Comparison of ENCODE assay signal across 23 cellular contexts in the genomic region with DNA sequence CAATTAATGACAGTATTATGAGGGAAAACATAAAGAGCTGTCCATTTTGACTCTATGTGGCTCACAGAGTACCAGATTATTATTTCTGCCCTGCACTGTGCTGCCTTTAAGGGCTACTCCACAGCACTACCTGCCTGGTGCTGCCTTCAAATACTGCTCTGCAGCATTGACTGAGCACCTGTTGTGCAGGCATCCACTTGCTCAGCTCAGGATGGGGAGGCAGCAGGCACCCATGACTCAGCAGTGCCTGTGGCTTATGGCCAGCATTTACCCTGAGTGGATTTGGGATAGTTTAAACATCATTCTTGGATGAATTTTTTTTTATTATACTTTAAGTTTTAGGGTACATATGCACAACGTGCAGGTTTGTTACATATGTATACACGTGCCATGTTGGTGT. TPM values are rescaled to one million over a fixed set of nuclear protein-coding genes. Genes with fewer than 3 reads are reported as not detected.
DNase-seq lines count a peak whose midpoint lies in the region; ATAC-seq, FAIRE-seq and TF ChIP-seq lines count a peak whose summit lies in the region.
"Had no signal": no experiment of that assay in that cellular context is flagged by ENCODE, and none has a peak within 500 bp of the region (broad histone marks: within the 10 kb centered on the region; RNA-seq: fewer than 3 reads in every experiment).

No MANE protein-coding gene starts in this region.

- TF ChIP-seq CTCF in IMR-90 (conservative IDR thresholded peaks at IDR 0.05; ENCODE audit: low read depth, low read length) (no peak), K562 (IDR thresholded peaks at IDR 0.05 in 2 of 3, conservative IDR thresholded peaks at IDR 0.05 in 1 of 3; ENCODE audit: insufficient read depth in 2 of 3, low read depth in 1 of 3, low read length in 3 of 3) (no peak), keratinocyte (optimal IDR thresholded peaks at IDR 0.05 in 1 of 3, IDR thresholded peaks at IDR 0.05 in 1 of 3, conservative IDR thresholded peaks at IDR 0.05 in 1 of 3; ENCODE audit: extremely low read depth in 1 of 3, insufficient read depth in 2 of 3, low read length in 3 of 3) (no peak), ovary (IDR thresholded peaks at IDR 0.05) (no peak)

- H3K4me1 ChIP-seq in IMR-90 (ENCODE audit: control insufficient read depth, insufficient read depth, low read length) (no peaks in the 10 kb centered on the region), K562 (replicated peaks in 1 of 2; ENCODE audit: control insufficient read depth in 2 of 2, insufficient read depth in 2 of 2, low read length in 2 of 2) (no peaks in the 10 kb centered on the region; a peak in 1 of 5 replicates), keratinocyte (ENCODE audit: control insufficient read depth, extremely low read depth, insufficient read depth, low read length) (peaks cover 47% of the 10 kb centered on the region), ovary (ENCODE audit: insufficient read depth) (no peaks in the 10 kb centered on the region)
- H3K4me1 ChIP-seq: BLaER1 had no signal

- H3K79me1 ChIP-seq in IMR-90 (ENCODE audit: low read depth in 1 of 2, low read length in 2 of 2): no peaks in the 10 kb centered on the region

- H3K4me2 ChIP-seq in IMR-90 (ENCODE audit: low read depth, low read length) (no peak overlapping the region), K562 (ENCODE audit: insufficient read depth, low read length) (no peak overlapping the region), keratinocyte (ENCODE audit: control insufficient read depth, extremely low read depth, insufficient read depth, low read depth, low read length) (no peak overlapping the region)
- H3K4me2 ChIP-seq: BLaER1 had no signal

- no peak overlapping the region for H4K5ac ChIP-seq in IMR-90 (ENCODE audit: low read depth, low read length)

- peak; percentile 46 for DNase-seq in AG08396 (ENCODE audit: low spot score)
- no peak for DNase-seq in IMR-90
- DNase-seq in K562 (ENCODE audit: extremely low read depth in 1 of 4, low spot score in 3 of 4): no peak
- DNase-seq in keratinocyte (ENCODE audit: low read depth, low spot score): no peak
- DNase-seq in germinal center (ENCODE audit: low spot score): no peak
- DNase-seq in ovary: no peak
- DNase-seq: CD8-positive, alpha-beta T cell; H7; KBM-7; NCI-H1048; NCI-H1436 treated with DMSO at 0.1 percent for 48 hours; NCI-H2029 treated with DMSO at 0.1 percent for 48 hours; NCI-H2171 treated with DMSO at 0.1 percent for 48 hours; NCI-H82 had no signal

- H3K23ac ChIP-seq in IMR-90 (ENCODE audit: low read depth, low read length): no peak overlapping the region

- H3K18ac ChIP-seq in IMR-90 (ENCODE audit: low read depth, low read length): no peak overlapping the region

- POLR2A ChIA-PET in IMR-90 (lab: Charles Lee; ENCODE audit: unreplicated experiment): no interaction called here
- POLR2A ChIA-PET in K562 (lab: Yijun Ruan, JAX): no interaction called here

- no peak overlapping the region for H2AK5ac ChIP-seq in IMR-90 (ENCODE audit: low read depth, low read length)

- no peak overlapping the region for H3K27ac ChIP-seq in IMR-90 (ENCODE audit: insufficient read depth, low read length)
- H3K27ac ChIP-seq in K562 (ENCODE audit: extremely low read depth, low read depth, low read length): no peak overlapping the region
- H3K27ac ChIP-seq in keratinocyte (ENCODE audit: control insufficient read depth, insufficient read depth, low read length): no peak overlapping the region
- H3K27ac ChIP-seq in ovary: no peak overlapping the region
- H3K27ac ChIP-seq: BLaER1, HL-60 had no signal

- H3K4me3 ChIP-seq in IMR-90 (ENCODE audit: insufficient read depth, low read depth, low read length) (no peak overlapping the region), K562 (no peak overlapping the region), keratinocyte (ENCODE audit: control insufficient read depth in 2 of 3, extremely low read depth in 1 of 3, insufficient read depth in 2 of 3, low read depth in 1 of 3, low read length in 3 of 3) (no peak overlapping the region), ovary (no peak overlapping the region)
- H3K4me3 ChIP-seq: BLaER1 had no signal

- no peak overlapping the region for H2AK9ac ChIP-seq in IMR-90 (replicated peaks; ENCODE audit: low read depth, low read length, poor library complexity)

- dilution Hi-C loops in IMR-90 (cut with HindIII; ENCODE audit: low sequenced_read_pairs, unreplicated experiment): no loop called here
- dilution Hi-C loops in keratinocyte (cut with MboI; ENCODE audit: extremely low pct_ligation_motif_present, low sequenced_read_pairs): no loop called here

- WGBS in IMR-90 (ENCODE audit: extremely low coverage in 2 of 2, insufficient read length in 1 of 2), 2 experiments: no CpG with 5 or more reads among the region's 2 CpGs
- WGBS in K562 (ENCODE audit: insufficient coverage, low coverage, missing lambda C conversion rate): 0% methylated on average over 1 of the region's 2 CpGs
- WGBS in ovary, 3 donors: 69 to 85% (median 77%) methylated on average over 2 of the region's 2 CpGs

- BruUV-seq in IMR-90 (replicated peaks; lab: Mats Ljungman, UMichigan) (no TSS peak), K562 (replicated peaks; lab: Mats Ljungman, UMichigan) (no TSS peak)

- H3K79me2 ChIP-seq in K562 (ENCODE audit: control insufficient read depth, insufficient read depth, low read length) (no peaks in the 10 kb centered on the region), keratinocyte (ENCODE audit: control insufficient read depth, insufficient read depth, low read length) (no peaks in the 10 kb centered on the region)

- TF ChIP-seq RAD21 in IMR-90 (IDR thresholded peaks at IDR 0.05; ENCODE audit: low read length) (no peak), K562 (CRISPR knock-in tag; conservative IDR thresholded peaks at IDR 0.05 in 1 of 2, IDR thresholded peaks at IDR 0.05 in 1 of 2) (no peak)

- H4K20me1 ChIP-seq in IMR-90 (ENCODE audit: insufficient read depth, low read length): no peaks in the 10 kb centered on the region
- peaks cover 3% of the 10 kb centered on the region; the same call in 1 of the 2 replicates for H4K20me1 ChIP-seq in K562 (replicated peaks; ENCODE audit: control insufficient read depth, insufficient read depth, low read length)
- no peaks in the 10 kb centered on the region for H4K20me1 ChIP-seq in keratinocyte (ENCODE audit: control insufficient read depth, extremely low read depth, insufficient read depth, low read length)
- H4K20me1 ChIP-seq: BLaER1 had no signal

- H3K27me3 ChIP-seq in IMR-90 (ENCODE audit: control insufficient read depth, insufficient read depth, low read length): no peaks in the 10 kb centered on the region
- peaks cover 0 to 19% of the 10 kb centered on the region in 2 experiments; a peak in 2 of 5 replicates for H3K27me3 ChIP-seq in K562 (ENCODE audit: control insufficient read depth in 2 of 2, insufficient read depth in 2 of 2, low read length in 2 of 2)
- H3K27me3 ChIP-seq in keratinocyte (ENCODE audit: control insufficient read depth, extremely low read depth, insufficient read depth, low read length): no peaks in the 10 kb centered on the region
- no peaks in the 10 kb centered on the region for H3K27me3 ChIP-seq in ovary
- H3K27me3 ChIP-seq: BLaER1 had no signal

- intact Hi-C loops in IMR-90 (cut with micrococcal nuclease): no loop called here
- intact Hi-C loops in K562 (cut with micrococcal nuclease): no loop called here
- intact Hi-C loops in ovary (cut with DNase I): loop anchor here in 1 of 4 donors (1.0 kb wide), 1 partner anchor 22 kb away; no protein-coding TSS in a partner anchor

- no peak overlapping the region for H3K14ac ChIP-seq in IMR-90 (replicated peaks; ENCODE audit: low read depth, low read length)

- no peak overlapping the region for H2BK15ac ChIP-seq in IMR-90 (ENCODE audit: low read depth, low read length)

- H3K9me3 ChIP-seq in IMR-90 (ENCODE audit: control insufficient read depth, insufficient read depth, low read length) (no peaks in the 10 kb centered on the region; the same call in 1 of the 2 replicates), K562 (replicated peaks; ENCODE audit: control insufficient read depth, insufficient read depth, low read depth, low read length) (no peaks in the 10 kb centered on the region), keratinocyte (ENCODE audit: control insufficient read depth, low read depth, low read length) (no peaks in the 10 kb centered on the region), ovary (no peaks in the 10 kb centered on the region)
- H3K9me3 ChIP-seq: BLaER1 had no signal

- ATAC-seq in IMR-90 (ENCODE audit: low read depth) (no peak), K562 (no peak), HG02973 (IDR thresholded peaks at IDR 0.05; ENCODE audit: unreplicated experiment) (no peak), GM18873 (IDR thresholded peaks at IDR 0.05; ENCODE audit: low FRiP score, unreplicated experiment) (no peak)
- ATAC-seq: CD8-positive, alpha-beta T cell; Right ventricle myocardium inferior had no signal

- H3K9ac ChIP-seq in IMR-90 (ENCODE audit: low read depth, low read length) (no peak overlapping the region), K562 (ENCODE audit: insufficient read depth in 1 of 2, low read depth in 2 of 2, low read length in 2 of 2) (no peak overlapping the region), keratinocyte (ENCODE audit: control insufficient read depth, extremely low read depth, insufficient read depth, low read length) (no peak overlapping the region)
- H3K9ac ChIP-seq: BLaER1 had no signal

- no peak overlapping the region for H2BK20ac ChIP-seq in IMR-90 (ENCODE audit: low read depth, low read length)

- CTCF ChIA-PET in IMR-90 (lab: Yijun Ruan, JAX) (no interaction called here), K562 (lab: Yijun Ruan, JAX; ENCODE audit: low intra/inter-chr PET ratio) (no interaction called here)

- no peak overlapping the region for H4K8ac ChIP-seq in IMR-90 (ENCODE audit: low read depth in 2 of 2, low read length in 2 of 2)

- no peak for TF ChIP-seq EP300 in K562 (IDR thresholded peaks at IDR 0.05; ENCODE audit: low read length)
- no peak for TF ChIP-seq EP300 in ovary (IDR thresholded peaks at IDR 0.05)

- no peak overlapping the region for H3K56ac ChIP-seq in IMR-90 (ENCODE audit: extremely low read depth, insufficient read depth, low read length)

- in situ Hi-C loops in IMR-90 (cut with MboI; ENCODE audit: low sequenced_read_pairs) (no loop called here), K562 (cut with MboI) (no loop called here)

- FAIRE-seq in K562 (lab: Jason Lieb, UNC) (no peak), keratinocyte (lab: Jason Lieb, UNC) (peak; percentile 92)
- FAIRE-seq: GM12892, GM19239 had no signal

- H2AFZ ChIP-seq in IMR-90 (replicated peaks; ENCODE audit: low read length, poor library complexity) (no peak overlapping the region), K562 (ENCODE audit: low read depth, low read length) (no peak overlapping the region), keratinocyte (ENCODE audit: control insufficient read depth, low read length) (no peak overlapping the region)

- no peak overlapping the region for H2BK5ac ChIP-seq in IMR-90 (ENCODE audit: low read depth, low read length, poor library complexity, severe bottlenecking)

- no peak overlapping the region for H3K4ac ChIP-seq in IMR-90 (ENCODE audit: low read depth, low read length)

- H3K9me1 ChIP-seq in IMR-90 (ENCODE audit: insufficient read depth, low read length) (no peaks in the 10 kb centered on the region), K562 (ENCODE audit: control insufficient read depth, insufficient read depth, low read length) (no peaks in the 10 kb centered on the region), keratinocyte (ENCODE audit: control insufficient read depth, extremely low read depth, insufficient read depth, low read length) (peaks cover 3% of the 10 kb centered on the region)

- TF ChIP-seq POLR2A in IMR-90 (IDR thresholded peaks at IDR 0.05; ENCODE audit: low read depth, low read length) (no peak), K562 (conservative IDR thresholded peaks at IDR 0.05) (no peak), ovary (IDR thresholded peaks at IDR 0.05) (no peak)

- H3K36me3 ChIP-seq in IMR-90 (ENCODE audit: control insufficient read depth, insufficient read depth, low read length) (no peaks in the 10 kb centered on the region), K562 (ENCODE audit: control insufficient read depth, insufficient read depth, low read length) (no peaks in the 10 kb centered on the region), keratinocyte (ENCODE audit: control insufficient read depth in 2 of 2, extremely low read depth in 1 of 2, insufficient read depth in 2 of 2, low read length in 2 of 2) (peaks cover 0 to 1% of the 10 kb centered on the region in 2 experiments), ovary (no peaks in the 10 kb centered on the region)
- H3K36me3 ChIP-seq: BLaER1 had no signal

- H4K91ac ChIP-seq in IMR-90 (ENCODE audit: insufficient read depth, low read depth, low read length): no peak overlapping the region

- no peak overlapping the region for H2BK120ac ChIP-seq in IMR-90 (ENCODE audit: low read depth, low read length)

RNA-seq across cellular contexts. Expression of gene KPRP, which starts 1.0 kb away (rescaled TPM):
- total RNA-seq in IMR-90 (2012; rRNA removed): not detected in 2 replicates
- polyA plus RNA-seq in IMR-90 (2012; rRNA removed): not detected in 2 replicates
- polyA plus RNA-seq in IMR-90 (2012; cell fraction: cytosol; rRNA removed): not detected in 2 replicates
- not detected in 2 replicates for polyA plus RNA-seq in IMR-90 (2012; cell fraction: nucleus; rRNA removed; ENCODE audit: low replicate concordance)
- not detected in 2 replicates for total RNA-seq in K562 (2011; cell fraction: chromatin; rRNA removed; ENCODE audit: low replicate concordance)
- total RNA-seq in K562 (2011; cell fraction: nucleolus; rRNA removed): not detected in 2 replicates
- total RNA-seq in K562 (2011; cell fraction: nucleoplasm; rRNA removed): not detected in 2 replicates
- total RNA-seq in K562 (2014; rRNA removed): not detected in 2 replicates
- total RNA-seq in K562 (2014; rRNA removed; fragmentation: Illumina TruSeq; extraction: Trizol): not detected in 2 replicates
- total RNA-seq in K562 (2015; rRNA removed; fragmentation: Illumina TruSeq; extraction: Trizol): not detected in 2 replicates
- total RNA-seq in K562 (2021): not detected in 2 replicates
- polyA plus RNA-seq in K562 (2011; rRNA removed): not detected in 2 replicates
- not detected in 2 replicates for polyA plus RNA-seq in K562 (2011; cell fraction: cytosol; rRNA removed)
- polyA plus RNA-seq in K562 (2011; cell fraction: nucleus; rRNA removed): not detected in 2 replicates
- polyA plus RNA-seq in K562 (2012): not detected in 2 replicates
- polyA plus RNA-seq in K562 (2014; fragmentation: Illumina TruSeq; extraction: Trizol): not detected in 2 replicates
- not detected for polyA plus RNA-seq in K562 (2014; fragmentation: Nextera tagmentation; extraction: Ambion mirVana)
- not detected in 2 replicates for polyA plus RNA-seq in K562 (2014; rRNA removed)
- polyA minus RNA-seq in K562 (2011; rRNA and poly(A)+ RNA removed): not detected in 2 replicates
- polyA minus RNA-seq in K562 (2011; cell fraction: cytosol; rRNA and poly(A)+ RNA removed): not detected in 2 replicates
- polyA minus RNA-seq in K562 (2011; cell fraction: nucleus; rRNA and poly(A)+ RNA removed): not detected in 2 replicates
- polyA plus RNA-seq in keratinocyte: 0.82 to 2.0 TPM (median 0.90 TPM) in 3 replicates
- 49.8 TPM for polyA plus RNA-seq in keratinocyte (2011; ENCODE audit: low read depth)
- 1.5 and 1.9 TPM in 2 replicates for polyA plus RNA-seq in keratinocyte (2011; cell fraction: cytosol; rRNA removed)
- 6.0 and 6.3 TPM in 2 replicates for polyA plus RNA-seq in keratinocyte (2011; cell fraction: nucleus; rRNA removed)
- polyA plus RNA-seq in keratinocyte (2012; ENCODE audit: low replicate concordance): 1.8 and 238 TPM in 2 replicates
- 1.5 to 7.9 TPM (median 1.6 TPM) in 3 replicates for polyA minus RNA-seq in keratinocyte
- polyA minus RNA-seq in keratinocyte (2011; cell fraction: cytosol; rRNA and poly(A)+ RNA removed): not detected
- 1.9 and 2.0 TPM in 2 replicates for polyA minus RNA-seq in keratinocyte (2011; cell fraction: nucleus; rRNA and poly(A)+ RNA removed)
- total RNA-seq in ovary: not detected
- not detected for polyA plus RNA-seq in ovary
- total RNA-seq: A172; CD8-positive, alpha-beta T cell; H7; NCI-H460; Right ventricle myocardium inferior had no signal

RNA-seq across cellular contexts. Expression of gene LCE1F, which starts 18.1 kb away (rescaled TPM):
- total RNA-seq in IMR-90 (2012; rRNA removed): not detected in 2 replicates
- polyA plus RNA-seq in IMR-90 (2012; rRNA removed): not detected in 2 replicates
- polyA plus RNA-seq in IMR-90 (2012; cell fraction: cytosol; rRNA removed): not detected in 2 replicates
- polyA plus RNA-seq in IMR-90 (2012; cell fraction: nucleus; rRNA removed; ENCODE audit: low replicate concordance): not detected in 2 replicates
- not detected in 2 replicates for total RNA-seq in K562 (2011; cell fraction: chromatin; rRNA removed; ENCODE audit: low replicate concordance)
- total RNA-seq in K562 (2011; cell fraction: nucleolus; rRNA removed): not detected in 2 replicates
- not detected in 2 replicates for total RNA-seq in K562 (2011; cell fraction: nucleoplasm; rRNA removed)
- total RNA-seq in K562 (2014; rRNA removed): not detected in 2 replicates
- not detected in 2 replicates for total RNA-seq in K562 (2014; rRNA removed; fragmentation: Illumina TruSeq; extraction: Trizol)
- total RNA-seq in K562 (2015; rRNA removed; fragmentation: Illumina TruSeq; extraction: Trizol): not detected in 2 replicates
- total RNA-seq in K562 (2021): not detected in 2 replicates
- polyA plus RNA-seq in K562 (2011; rRNA removed): not detected in 2 replicates
- not detected in 2 replicates for polyA plus RNA-seq in K562 (2011; cell fraction: cytosol; rRNA removed)
- polyA plus RNA-seq in K562 (2011; cell fraction: nucleus; rRNA removed): not detected in 2 replicates
- not detected in 2 replicates for polyA plus RNA-seq in K562 (2012)
- polyA plus RNA-seq in K562 (2014; fragmentation: Illumina TruSeq; extraction: Trizol): not detected in 2 replicates
- polyA plus RNA-seq in K562 (2014; fragmentation: Nextera tagmentation; extraction: Ambion mirVana): not detected
- polyA plus RNA-seq in K562 (2014; rRNA removed): not detected in 2 replicates
- polyA minus RNA-seq in K562 (2011; rRNA and poly(A)+ RNA removed): not detected in 2 replicates
- not detected in 2 replicates for polyA minus RNA-seq in K562 (2011; cell fraction: cytosol; rRNA and poly(A)+ RNA removed)
- polyA minus RNA-seq in K562 (2011; cell fraction: nucleus; rRNA and poly(A)+ RNA removed): not detected in 2 replicates
- not detected in 3 replicates for polyA plus RNA-seq in keratinocyte
- 111 TPM for polyA plus RNA-seq in keratinocyte (2011; ENCODE audit: low read depth)
- not detected in 2 replicates for polyA plus RNA-seq in keratinocyte (2011; cell fraction: cytosol; rRNA removed)
- not detected in 2 replicates for polyA plus RNA-seq in keratinocyte (2011; cell fraction: nucleus; rRNA removed)
- polyA plus RNA-seq in keratinocyte (2012; ENCODE audit: low replicate concordance): 1.0 and 40.6 TPM in 2 replicates
- polyA minus RNA-seq in keratinocyte: not detected in 3 replicates
- polyA minus RNA-seq in keratinocyte (2011; cell fraction: cytosol; rRNA and poly(A)+ RNA removed): not detected
- polyA minus RNA-seq in keratinocyte (2011; cell fraction: nucleus; rRNA and poly(A)+ RNA removed): not detected in 2 replicates
- total RNA-seq in ovary: not detected
- polyA plus RNA-seq in ovary: not detected
- total RNA-seq: A172; CD8-positive, alpha-beta T cell; H7; NCI-H460; Right ventricle myocardium inferior had no signal

RNA-seq across cellular contexts. Expression of gene LCE1E, which starts 29.2 kb away (rescaled TPM):
- total RNA-seq in IMR-90 (2012; rRNA removed) (not detected in 2 replicates), K562 (2014; rRNA removed) (not detected in 2 replicates), K562 (2014; rRNA removed; fragmentation: Illumina TruSeq; extraction: Trizol) (not detected in 2 replicates), K562 (2015; rRNA removed; fragmentation: Illumina TruSeq; extraction: Trizol) (not detected in 2 replicates), K562 (2021) (not detected in 2 replicates), ovary (not detected)
- polyA plus RNA-seq in IMR-90 (2012; rRNA removed) (not detected in 2 replicates), K562 (2011; rRNA removed) (not detected in 2 replicates), K562 (2014; fragmentation: Illumina TruSeq; extraction: Trizol) (not detected in 2 replicates), K562 (2014; fragmentation: Nextera tagmentation; extraction: Ambion mirVana) (not detected), K562 (2014; rRNA removed) (not detected in 2 replicates), keratinocyte (0.59 to 1.0 TPM (median 0.86 TPM) in 3 replicates), ovary (not detected)
- polyA plus RNA-seq in IMR-90 (2012; cell fraction: cytosol; rRNA removed): not detected in 2 replicates
- not detected in 2 replicates for polyA plus RNA-seq in IMR-90 (2012; cell fraction: nucleus; rRNA removed; ENCODE audit: low replicate concordance)
- not detected in 2 replicates for total RNA-seq in K562 (2011; cell fraction: chromatin; rRNA removed; ENCODE audit: low replicate concordance)
- not detected in 2 replicates for total RNA-seq in K562 (2011; cell fraction: nucleolus; rRNA removed)
- not detected in 2 replicates for total RNA-seq in K562 (2011; cell fraction: nucleoplasm; rRNA removed)
- polyA plus RNA-seq in K562 (2011; cell fraction: cytosol; rRNA removed): not detected in 2 replicates
- polyA plus RNA-seq in K562 (2011; cell fraction: nucleus; rRNA removed): not detected in 2 replicates
- polyA plus RNA-seq in K562 (2012): not detected in 2 replicates
- not detected in 2 replicates for polyA minus RNA-seq in K562 (2011; rRNA and poly(A)+ RNA removed)
- not detected in 2 replicates for polyA minus RNA-seq in K562 (2011; cell fraction: cytosol; rRNA and poly(A)+ RNA removed)
- not detected in 2 replicates for polyA minus RNA-seq in K562 (2011; cell fraction: nucleus; rRNA and poly(A)+ RNA removed)
- 3.7 TPM for polyA plus RNA-seq in keratinocyte (2011; ENCODE audit: low read depth)
- 0.39 and 0.67 TPM in 2 replicates for polyA plus RNA-seq in keratinocyte (2011; cell fraction: cytosol; rRNA removed)
- 1.4 and 1.6 TPM in 2 replicates for polyA plus RNA-seq in keratinocyte (2011; cell fraction: nucleus; rRNA removed)
- 0.48 and 32.6 TPM in 2 replicates for polyA plus RNA-seq in keratinocyte (2012; ENCODE audit: low replicate concordance)
- polyA minus RNA-seq in keratinocyte: not detected in 3 replicates
- polyA minus RNA-seq in keratinocyte (2011; cell fraction: cytosol; rRNA and poly(A)+ RNA removed): not detected
- not detected in 2 replicates for polyA minus RNA-seq in keratinocyte (2011; cell fraction: nucleus; rRNA and poly(A)+ RNA removed)
- total RNA-seq: A172; CD8-positive, alpha-beta T cell; H7; NCI-H460; Right ventricle myocardium inferior had no signal

RNA-seq across cellular contexts. Expression of gene LCE1D, which starts 39.6 kb away (rescaled TPM):
- total RNA-seq in IMR-90 (2012; rRNA removed) (not detected in 2 replicates), K562 (2014; rRNA removed) (not detected in 2 replicates), K562 (2014; rRNA removed; fragmentation: Illumina TruSeq; extraction: Trizol) (not detected in 2 replicates), K562 (2015; rRNA removed; fragmentation: Illumina TruSeq; extraction: Trizol) (not detected in 2 replicates), K562 (2021) (not detected in 2 replicates), ovary (not detected)
- polyA plus RNA-seq in IMR-90 (2012; rRNA removed) (not detected in 2 replicates), K562 (2011; rRNA removed) (not detected in 2 replicates), K562 (2014; fragmentation: Illumina TruSeq; extraction: Trizol) (not detected in 2 replicates), K562 (2014; fragmentation: Nextera tagmentation; extraction: Ambion mirVana) (not detected), K562 (2014; rRNA removed) (not detected in 2 replicates), keratinocyte (0.33 TPM in 1 of 3 replicates, not detected in the others), ovary (not detected)
- polyA plus RNA-seq in IMR-90 (2012; cell fraction: cytosol; rRNA removed): not detected in 2 replicates
- polyA plus RNA-seq in IMR-90 (2012; cell fraction: nucleus; rRNA removed; ENCODE audit: low replicate concordance): not detected in 2 replicates
- total RNA-seq in K562 (2011; cell fraction: chromatin; rRNA removed; ENCODE audit: low replicate concordance): not detected in 2 replicates
- not detected in 2 replicates for total RNA-seq in K562 (2011; cell fraction: nucleolus; rRNA removed)
- total RNA-seq in K562 (2011; cell fraction: nucleoplasm; rRNA removed): not detected in 2 replicates
- polyA plus RNA-seq in K562 (2011; cell fraction: cytosol; rRNA removed): not detected in 2 replicates
- polyA plus RNA-seq in K562 (2011; cell fraction: nucleus; rRNA removed): not detected in 2 replicates
- not detected in 2 replicates for polyA plus RNA-seq in K562 (2012)
- polyA minus RNA-seq in K562 (2011; rRNA and poly(A)+ RNA removed): not detected in 2 replicates
- not detected in 2 replicates for polyA minus RNA-seq in K562 (2011; cell fraction: cytosol; rRNA and poly(A)+ RNA removed)
- polyA minus RNA-seq in K562 (2011; cell fraction: nucleus; rRNA and poly(A)+ RNA removed): not detected in 2 replicates
- 7.3 TPM for polyA plus RNA-seq in keratinocyte (2011; ENCODE audit: low read depth)
- not detected in 2 replicates for polyA plus RNA-seq in keratinocyte (2011; cell fraction: cytosol; rRNA removed)
- not detected in 2 replicates for polyA plus RNA-seq in keratinocyte (2011; cell fraction: nucleus; rRNA removed)
- polyA plus RNA-seq in keratinocyte (2012; ENCODE audit: low replicate concordance): 0.37 and 32.0 TPM in 2 replicates
- not detected in 3 replicates for polyA minus RNA-seq in keratinocyte
- not detected for polyA minus RNA-seq in keratinocyte (2011; cell fraction: cytosol; rRNA and poly(A)+ RNA removed)
- polyA minus RNA-seq in keratinocyte (2011; cell fraction: nucleus; rRNA and poly(A)+ RNA removed): not detected in 2 replicates
- total RNA-seq: A172; CD8-positive, alpha-beta T cell; H7; NCI-H460; Right ventricle myocardium inferior had no signal

RNA-seq across cellular contexts. Expression of gene LCE4A, which starts 48.9 kb away (rescaled TPM):
- total RNA-seq in IMR-90 (2012; rRNA removed) (not detected in 2 replicates), K562 (2014; rRNA removed) (not detected in 2 replicates), K562 (2014; rRNA removed; fragmentation: Illumina TruSeq; extraction: Trizol) (not detected in 2 replicates), K562 (2015; rRNA removed; fragmentation: Illumina TruSeq; extraction: Trizol) (not detected in 2 replicates), K562 (2021) (not detected in 2 replicates), ovary (not detected)
- polyA plus RNA-seq in IMR-90 (2012; rRNA removed) (not detected in 2 replicates), K562 (2011; rRNA removed) (not detected in 2 replicates), K562 (2014; fragmentation: Illumina TruSeq; extraction: Trizol) (not detected in 2 replicates), K562 (2014; fragmentation: Nextera tagmentation; extraction: Ambion mirVana) (not detected), K562 (2014; rRNA removed) (not detected in 2 replicates), keratinocyte (not detected in 3 replicates), ovary (not detected)
- not detected in 2 replicates for polyA plus RNA-seq in IMR-90 (2012; cell fraction: cytosol; rRNA removed)
- polyA plus RNA-seq in IMR-90 (2012; cell fraction: nucleus; rRNA removed; ENCODE audit: low replicate concordance): not detected in 2 replicates
- not detected in 2 replicates for total RNA-seq in K562 (2011; cell fraction: chromatin; rRNA removed; ENCODE audit: low replicate concordance)
- not detected in 2 replicates for total RNA-seq in K562 (2011; cell fraction: nucleolus; rRNA removed)
- total RNA-seq in K562 (2011; cell fraction: nucleoplasm; rRNA removed): not detected in 2 replicates
- not detected in 2 replicates for polyA plus RNA-seq in K562 (2011; cell fraction: cytosol; rRNA removed)
- not detected in 2 replicates for polyA plus RNA-seq in K562 (2011; cell fraction: nucleus; rRNA removed)
- not detected in 2 replicates for polyA plus RNA-seq in K562 (2012)
- not detected in 2 replicates for polyA minus RNA-seq in K562 (2011; rRNA and poly(A)+ RNA removed)
- polyA minus RNA-seq in K562 (2011; cell fraction: cytosol; rRNA and poly(A)+ RNA removed): not detected in 2 replicates
- polyA minus RNA-seq in K562 (2011; cell fraction: nucleus; rRNA and poly(A)+ RNA removed): not detected in 2 replicates
- polyA plus RNA-seq in keratinocyte (2011; ENCODE audit: low read depth): not detected
- not detected in 2 replicates for polyA plus RNA-seq in keratinocyte (2011; cell fraction: cytosol; rRNA removed)
- polyA plus RNA-seq in keratinocyte (2011; cell fraction: nucleus; rRNA removed): not detected in 2 replicates
- polyA plus RNA-seq in keratinocyte (2012; ENCODE audit: low replicate concordance): not detected in 2 replicates
- not detected in 3 replicates for polyA minus RNA-seq in keratinocyte
- not detected for polyA minus RNA-seq in keratinocyte (2011; cell fraction: cytosol; rRNA and poly(A)+ RNA removed)
- not detected in 2 replicates for polyA minus RNA-seq in keratinocyte (2011; cell fraction: nucleus; rRNA and poly(A)+ RNA removed)
- total RNA-seq: A172; CD8-positive, alpha-beta T cell; H7; NCI-H460; Right ventricle myocardium inferior had no signal
